In genomic region chr10:5564537-5565204, GRCh38 we compare ENCODE assay signal across 10 cellular contexts. TPM values are rescaled to one million over a fixed set of nuclear protein-coding genes. Genes with fewer than 3 reads are reported as not detected.
A peak's percentile ranks its signal among the peaks of the same experiment; 100 is the strongest.
DNase-seq lines count a peak whose midpoint lies in the region; ATAC-seq and TF ChIP-seq lines count a peak whose summit lies in the region.
"Had no signal": no experiment of that assay in that cellular context is flagged by ENCODE, and none has a peak within 500 bp of the region (broad histone marks: within the 10 kb centered on the region; RNA-seq: fewer than 3 reads in every experiment).

No MANE protein-coding gene starts in this region.

- peaks cover 46% of the 10 kb centered on the region for H3K4me1 Mint-ChIP-seq in activated CD4-positive, alpha-beta T cell treated with anti-CD3 and anti-CD28 coated beads for 36 hours
- peaks cover 9 to 11% of the 10 kb centered on the region in 2 donors for H3K4me1 Mint-ChIP-seq in immature natural killer cell

- intact Hi-C loops in activated CD4-positive, alpha-beta T cell treated with anti-CD3 and anti-CD28 coated beads for 36 hours (cut with DNase I, micrococcal nuclease) = loop anchor here (1.0 to 2.0 kb wide), 3 partner anchors 15 to 64 kb away; no protein-coding TSS in a partner anchor

- H3K27me3 ChIP-seq in suprapubic skin = no peaks in the 10 kb centered on the region
- H3K27me3 ChIP-seq: breast epithelium had no signal

- no peak overlapping the region for H3K4me3 ChIP-seq in suprapubic skin
- H3K4me3 ChIP-seq: breast epithelium had no signal

- no peak for DNase-seq in activated CD4-positive, alpha-beta T cell treated with anti-CD3 and anti-CD28 coated beads for 36 hours
- DNase-seq in activated CD4-positive, alpha-beta T cell treated with anti-CD3 and anti-CD28 coated beads, Interleukin-2, amount 50 U/mL, for 4 hours = no peak
- peak; percentile 21 for DNase-seq in activated T-helper 1 cell treated with Interleukin-2 at 50 U/mL for 16 hours (ENCODE audit: low read depth)
- DNase-seq in immature natural killer cell = no peak
- peak; percentile 18 to 41 for DNase-seq in suprapubic skin (ENCODE audit: low spot score in 2 of 2)
- DNase-seq in DMS 273 (lab: John Stamatoyannopoulos, UW; ENCODE audit: unreplicated experiment) = no peak
- DNase-seq in NCI-H510A treated with DMSO at 0.1 percent for 48 hours (lab: John Stamatoyannopoulos, UW) = no peak

- no peak for TF ChIP-seq CTCF in suprapubic skin (IDR thresholded peaks at IDR 0.05)

- no peaks in the 10 kb centered on the region for H3K27me3 Mint-ChIP-seq in activated CD4-positive, alpha-beta T cell treated with anti-CD3 and anti-CD28 coated beads for 36 hours
- H3K27me3 Mint-ChIP-seq in immature natural killer cell (ENCODE audit: low read depth in 3 of 3) = peaks cover 0 to 7% (median 2%) of the 10 kb centered on the region in 3 donors

- H3K4me1 ChIP-seq in suprapubic skin = peaks cover 16% of the 10 kb centered on the region
- H3K4me1 ChIP-seq: breast epithelium had no signal

- H3K4me3 Mint-ChIP-seq in activated CD4-positive, alpha-beta T cell treated with anti-CD3 and anti-CD28 coated beads for 36 hours = peak overlapping the region; percentile 51
- peak overlapping the region; percentile 18 to 65 (median 48) for H3K4me3 Mint-ChIP-seq in immature natural killer cell
- H3K4me3 Mint-ChIP-seq: neural crest cell had no signal

- TF ChIP-seq EP300 in suprapubic skin (IDR thresholded peaks at IDR 0.05) = no peak

- peak overlapping the region; percentile 86 for H3K27ac Mint-ChIP-seq in activated CD4-positive, alpha-beta T cell treated with anti-CD3 and anti-CD28 coated beads for 36 hours
- peak overlapping the region; percentile 11 to 71 (median 54) for H3K27ac Mint-ChIP-seq in immature natural killer cell

- TF ChIP-seq POLR2A in suprapubic skin (IDR thresholded peaks at IDR 0.05) = no peak

- CTCF ChIA-PET in activated CD4-positive, alpha-beta T cell treated with anti-CD3 and anti-CD28 coated beads for 36 hours (lab: Charles Lee) = interaction anchor here (1.2 kb wide), 1 partner anchor 8 kb away, joined by 3 read pairs; no protein-coding TSS in a partner anchor

- no peaks in the 10 kb centered on the region for H3K36me3 ChIP-seq in suprapubic skin
- H3K36me3 ChIP-seq: breast epithelium had no signal

- H3K36me3 Mint-ChIP-seq in activated CD4-positive, alpha-beta T cell treated with anti-CD3 and anti-CD28 coated beads for 36 hours (ENCODE audit: low read depth) = no peaks in the 10 kb centered on the region
- no peaks in the 10 kb centered on the region for H3K36me3 Mint-ChIP-seq in immature natural killer cell

- peaks cover 4% of the 10 kb centered on the region for H3K9me3 Mint-ChIP-seq in activated CD4-positive, alpha-beta T cell treated with anti-CD3 and anti-CD28 coated beads for 36 hours (ENCODE audit: low read depth)
- H3K9me3 Mint-ChIP-seq in immature natural killer cell = no peaks in the 10 kb centered on the region

- POLR2A ChIA-PET in activated CD4-positive, alpha-beta T cell treated with anti-CD3 and anti-CD28 coated beads for 36 hours (lab: Charles Lee) = no interaction called here

- WGBS in suprapubic skin = 68% methylated on average over 14 of the region's 17 CpGs

- H3K27ac ChIP-seq in suprapubic skin = no peak overlapping the region
- H3K27ac ChIP-seq: breast epithelium had no signal

- peak; percentile 36 for ATAC-seq in activated CD4-positive, alpha-beta T cell treated with anti-CD3 and anti-CD28 coated beads for 36 hours
- no peak for ATAC-seq in SK-N-SH treated with all-trans-retinoic acid at 6 μM for 48 hours

- no peaks in the 10 kb centered on the region for H3K9me3 ChIP-seq in suprapubic skin
- H3K9me3 ChIP-seq: breast epithelium had no signal

TF ChIP-seq in SK-N-SH treated with all-trans-retinoic acid at 6 μM for 48 hours, 23 proteins besides CTCF, POLR2A, EP300 and RAD21:
- TF ChIP-seq ZNF8 (CRISPR knock-in tag; IDR thresholded peaks at IDR 0.05) = no peak
- no peak for TF ChIP-seq ISL1 (CRISPR knock-in tag; IDR thresholded peaks at IDR 0.05)
- TF ChIP-seq CSDC2 (CRISPR knock-in tag; IDR thresholded peaks at IDR 0.05) = no peak
- TF ChIP-seq ZFP3 (CRISPR knock-in tag; IDR thresholded peaks at IDR 0.05) = no peak
- TF ChIP-seq TSHZ2 (CRISPR knock-in tag; IDR thresholded peaks at IDR 0.05) = no peak
- TF ChIP-seq ZC3H10 (CRISPR knock-in tag; IDR thresholded peaks at IDR 0.05) = no peak
- TF ChIP-seq TCF4 (CRISPR knock-in tag; IDR thresholded peaks at IDR 0.05; ENCODE audit: borderline replicate concordance) = no peak
- TF ChIP-seq BACH2 (CRISPR knock-in tag; IDR thresholded peaks at IDR 0.05; ENCODE audit: borderline replicate concordance) = no peak
- TF ChIP-seq OSR1 (CRISPR knock-in tag; IDR thresholded peaks at IDR 0.05) = no peak
TF ChIP-seq in SK-N-SH treated with all-trans-retinoic acid at 6 μM for 48 hours: peak in this region for 0.

RNA-seq across cellular contexts. Expression of gene CALML3, which starts 39.9 kb away (rescaled TPM):
- not detected for total RNA-seq in activated CD4-positive, alpha-beta T cell treated with anti-CD3 and anti-CD28 coated beads for 36 hours
- polyA plus RNA-seq in immature natural killer cell = not detected
- total RNA-seq in suprapubic skin = 100 to 1,000 TPM in 2 of 4 donors, 10 to 100 TPM in 2; 27.4 to 296 (median 105) TPM
- total RNA-seq: neural crest cell had no signal

Comparison
In these comparisons a context has a peak if more than half of its experiments do, and no peak if none do; other contexts are left out.
1. DNase-seq: peak in activated T-helper 1 cell treated with Interleukin-2 at 50 U/mL for 16 hours (single experiment) and suprapubic skin (2 of 2); none in activated CD4-positive, alpha-beta T cell treated with anti-CD3 and anti-CD28 coated beads for 36 hours (single experiment), activated CD4-positive, alpha-beta T cell treated with anti-CD3 and anti-CD28 coated beads, Interleukin-2, amount 50 U/mL, for 4 hours (0 of 2), immature natural killer cell (0 of 3), DMS 273 (single experiment) and NCI-H510A treated with DMSO at 0.1 percent for 48 hours (single experiment).
2. RNA of gene CALML3, which starts 39.9 kb away (total RNA-seq): 27.4 to 296 TPM in suprapubic skin; not detected in activated CD4-positive, alpha-beta T cell treated with anti-CD3 and anti-CD28 coated beads for 36 hours; every median in the first group is over 10 times any median in the second.